In genomic region chr17:68461122-68461539, GRCh38 we compare ENCODE assay signal across 10 cellular contexts. TPM values are rescaled to one million over a fixed set of nuclear protein-coding genes. Genes with fewer than 3 reads are reported as not detected.
DNase-seq lines count a peak whose midpoint lies in the region; ATAC-seq, FAIRE-seq and TF ChIP-seq lines count a peak whose summit lies in the region.
"Had no signal": no experiment of that assay in that cellular context is flagged by ENCODE, and none has a peak within 500 bp of the region (broad histone marks: within the 10 kb centered on the region; RNA-seq: fewer than 3 reads in every experiment).

No MANE protein-coding gene starts in this region.

- H3K4me3 ChIP-seq in left ventricle myocardium inferior (no peak overlapping the region), K562 (no peak overlapping the region), thyroid gland (replicated peaks in 1 of 3) (no peak overlapping the region)

- CTCF ChIA-PET in K562 (lab: Yijun Ruan, JAX; ENCODE audit: low intra/inter-chr PET ratio): interaction anchor here (0.6 kb wide), 1 partner anchor 20 kb away, joined by 3 read pairs; no protein-coding TSS in a partner anchor

- FAIRE-seq in K562 (lab: Jason Lieb, UNC): no peak

- H4K20me1 ChIP-seq in K562 (replicated peaks; ENCODE audit: control insufficient read depth, insufficient read depth, low read length): no peaks in the 10 kb centered on the region

- peak overlapping the region; percentile 98 for H3K27ac ChIP-seq in left ventricle myocardium inferior (replicated peaks)
- no peak overlapping the region for H3K27ac ChIP-seq in K562 (ENCODE audit: extremely low read depth, low read depth, low read length)
- peak overlapping the region; percentile 75 to 83 (median 75) for H3K27ac ChIP-seq in thyroid gland

- in situ Hi-C loops in K562 (cut with MboI): loop anchor here (10.0 to 25.0 kb wide), 2 partner anchors 286 to 499 kb away; no protein-coding TSS in a partner anchor

- TF ChIP-seq POLR2A in K562 (conservative IDR thresholded peaks at IDR 0.05) (no peak), thyroid gland (IDR thresholded peaks at IDR 0.05) (no peak)

- intact Hi-C loops in left ventricle myocardium inferior (cut with micrococcal nuclease): no loop called here
- intact Hi-C loops in Right ventricle myocardium superior (cut with DNase I): loop anchor here (10.0 kb wide), 1 partner anchor 286 kb away; no protein-coding TSS in a partner anchor
- intact Hi-C loops in K562 (cut with micrococcal nuclease): loop anchor here (5.0 kb wide), 1 partner anchor 399 kb away; no protein-coding TSS in a partner anchor
- intact Hi-C loops in thyroid gland (cut with DNase I): loop anchor here (5.0 kb wide), 1 partner anchor 199 kb away; no protein-coding TSS in a partner anchor

- no peak for ATAC-seq in Right ventricle myocardium superior (ENCODE audit: poor library complexity)
- no peak for ATAC-seq in K562
- no peak for ATAC-seq in GM19023 (IDR thresholded peaks at IDR 0.05; ENCODE audit: unreplicated experiment)

- H3K9ac ChIP-seq in K562 (ENCODE audit: insufficient read depth in 1 of 2, low read depth in 2 of 2, low read length in 2 of 2): no peak overlapping the region

- WGBS in K562 (ENCODE audit: insufficient coverage, low coverage, missing lambda C conversion rate): 88% methylated on average over 1 of the region's 1 CpG
- 91 to 92% methylated on average over 1 of the region's 1 CpG for WGBS in thyroid gland, 2 donors

- TF ChIP-seq CTCF in left ventricle myocardium inferior (IDR thresholded peaks at IDR 0.05; ENCODE audit: borderline replicate concordance) (no peak), K562 (IDR thresholded peaks at IDR 0.05 in 2 of 3, conservative IDR thresholded peaks at IDR 0.05 in 1 of 3; ENCODE audit: insufficient read depth in 2 of 3, low read depth in 1 of 3, low read length in 3 of 3) (no peak), thyroid gland (IDR thresholded peaks at IDR 0.05) (no peak)

- H3K27me3 ChIP-seq in left ventricle myocardium inferior (ENCODE audit: low read depth) (no peaks in the 10 kb centered on the region), K562 (ENCODE audit: control insufficient read depth in 2 of 2, insufficient read depth in 2 of 2, low read length in 2 of 2) (no peaks in the 10 kb centered on the region), thyroid gland (no peaks in the 10 kb centered on the region)

- H3K9me3 ChIP-seq in left ventricle myocardium inferior (replicated peaks): no peaks in the 10 kb centered on the region
- no peaks in the 10 kb centered on the region for H3K9me3 ChIP-seq in K562 (replicated peaks; ENCODE audit: control insufficient read depth, insufficient read depth, low read depth, low read length)
- H3K9me3 ChIP-seq in thyroid gland: no peaks in the 10 kb centered on the region

- POLR2A ChIA-PET in K562 (lab: Yijun Ruan, JAX): interaction anchor here (0.6 kb wide), 1 partner anchor 407 kb away, joined by 3 read pairs; no protein-coding TSS in a partner anchor

- H3K4me1 ChIP-seq in left ventricle myocardium inferior (peaks cover 60% of the 10 kb centered on the region), K562 (replicated peaks in 1 of 2; ENCODE audit: control insufficient read depth in 2 of 2, insufficient read depth in 2 of 2, low read length in 2 of 2) (peaks cover 13 to 42% of the 10 kb centered on the region in 2 experiments), thyroid gland (peaks cover 28 to 39% of the 10 kb centered on the region in 2 donors)

- DNase-seq in left ventricle myocardium inferior (no peak), Right ventricle myocardium superior (no peak), NCI-H69 (lab: John Stamatoyannopoulos, UW) (peak; percentile 77), K562 (ENCODE audit: extremely low read depth in 1 of 4, low spot score in 3 of 4) (no peak), thyroid gland (no peak), NCI-H345 (lab: John Stamatoyannopoulos, UW) (no peak)
- no peak for DNase-seq in stimulated activated CD4-positive, alpha-beta T cell treated with anti-CD3 and anti-CD28 coated beads, Interleukin-4, amount 100 ng/mL, for 1 hour
- DNase-seq: midbrain, NCI-H446 had no signal

- H3K9me1 ChIP-seq in K562 (ENCODE audit: control insufficient read depth, insufficient read depth, low read length): no peaks in the 10 kb centered on the region

- no peaks in the 10 kb centered on the region for H3K79me2 ChIP-seq in K562 (ENCODE audit: control insufficient read depth, insufficient read depth, low read length)

- H3K4me2 ChIP-seq in K562 (ENCODE audit: insufficient read depth, low read length): no peak overlapping the region

- TF ChIP-seq EP300 in K562 (IDR thresholded peaks at IDR 0.05; ENCODE audit: low read length): peak; percentile 31; the same call in 1 of the 2 replicates

- BruUV-seq in K562 (replicated peaks; lab: Mats Ljungman, UMichigan): no TSS peak

- H2AFZ ChIP-seq in K562 (ENCODE audit: low read depth, low read length): peak overlapping the region; percentile 62

- H3K36me3 ChIP-seq in left ventricle myocardium inferior (no peaks in the 10 kb centered on the region), K562 (ENCODE audit: control insufficient read depth, insufficient read depth, low read length) (no peaks in the 10 kb centered on the region), thyroid gland (no peaks in the 10 kb centered on the region)

- 0 out of 4 replicates have a peak, but pooled peaks of 1 of the 2 experiments have one; percentile 8 for TF ChIP-seq RAD21 in K562 (CRISPR knock-in tag; conservative IDR thresholded peaks at IDR 0.05 in 1 of 2, IDR thresholded peaks at IDR 0.05 in 1 of 2)

TF ChIP-seq in K562, 482 proteins besides CTCF, POLR2A, EP300 and RAD21 (continues in another document):
- TF ChIP-seq ZNF668 (CRISPR knock-in tag; IDR thresholded peaks at IDR 0.05) (no peak), FOSL1 (tag; conservative IDR thresholded peaks at IDR 0.05) (0 out of 2 replicates have a peak, but pooled peaks have one; percentile 28), C11orf30 (IDR thresholded peaks at IDR 0.05; ENCODE audit: low read depth) (peak; percentile 88), HINFP (tag; conservative IDR thresholded peaks at IDR 0.05; ENCODE audit: low read depth) (no peak), SIN3B (IDR thresholded peaks at IDR 0.05; ENCODE audit: low read depth) (no peak), MCM7 (IDR thresholded peaks at IDR 0.05) (no peak)

RNA-seq across cellular contexts. Expression of gene WIPI1, which starts 3.8 kb away (rescaled TPM):
- total RNA-seq in left ventricle myocardium inferior: 89.9 TPM
- 63.7 TPM for total RNA-seq in Right ventricle myocardium superior
- 35.8 and 60.9 TPM in 2 replicates for total RNA-seq in K562 (2011; cell fraction: chromatin; rRNA removed; ENCODE audit: low replicate concordance)
- total RNA-seq in K562 (2011; cell fraction: nucleolus; rRNA removed): 25.4 and 31.2 TPM in 2 replicates
- 29.5 and 34.1 TPM in 2 replicates for total RNA-seq in K562 (2011; cell fraction: nucleoplasm; rRNA removed)
- total RNA-seq in K562 (2014; rRNA removed): 10.9 and 12.8 TPM in 2 replicates
- total RNA-seq in K562 (2014; rRNA removed; fragmentation: Illumina TruSeq; extraction: Trizol): 12.1 and 14.7 TPM in 2 replicates
- total RNA-seq in K562 (2015; rRNA removed; fragmentation: Illumina TruSeq; extraction: Trizol): 8.2 and 8.6 TPM in 2 replicates
- 11.8 and 13.2 TPM in 2 replicates for total RNA-seq in K562 (2021)
- polyA plus RNA-seq in K562 (2011; rRNA removed): 11.6 and 16.9 TPM in 2 replicates
- polyA plus RNA-seq in K562 (2011; cell fraction: cytosol; rRNA removed): 11.3 and 11.5 TPM in 2 replicates
- 13.7 and 16.1 TPM in 2 replicates for polyA plus RNA-seq in K562 (2011; cell fraction: nucleus; rRNA removed)
- 16.5 and 60.4 TPM in 2 replicates for polyA plus RNA-seq in K562 (2012)
- 15.6 and 15.9 TPM in 2 replicates for polyA plus RNA-seq in K562 (2014; fragmentation: Illumina TruSeq; extraction: Trizol)
- polyA plus RNA-seq in K562 (2014; fragmentation: Nextera tagmentation; extraction: Ambion mirVana): 1 to 10 TPM; 3.7 to 3.8 TPM
- polyA plus RNA-seq in K562 (2014; rRNA removed): 16.0 and 23.5 TPM in 2 replicates
- 11.4 and 16.7 TPM in 2 replicates for polyA minus RNA-seq in K562 (2011; rRNA and poly(A)+ RNA removed)
- 6.6 and 7.8 TPM in 2 replicates for polyA minus RNA-seq in K562 (2011; cell fraction: cytosol; rRNA and poly(A)+ RNA removed)
- polyA minus RNA-seq in K562 (2011; cell fraction: nucleus; rRNA and poly(A)+ RNA removed): 10.8 and 14.7 TPM in 2 replicates
- 10 to 100 TPM; 50.0 to 89.8 (median 78.4) TPM for total RNA-seq in thyroid gland

RNA-seq across cellular contexts. Expression of gene PRKAR1A, which starts 51.1 kb away (rescaled TPM):
- 733 TPM for total RNA-seq in left ventricle myocardium inferior
- 607 TPM for total RNA-seq in Right ventricle myocardium superior
- 46.4 and 78.7 TPM in 2 replicates for total RNA-seq in K562 (2011; cell fraction: chromatin; rRNA removed; ENCODE audit: low replicate concordance)
- 33.2 and 34.7 TPM in 2 replicates for total RNA-seq in K562 (2011; cell fraction: nucleolus; rRNA removed)
- 52.1 and 66.6 TPM in 2 replicates for total RNA-seq in K562 (2011; cell fraction: nucleoplasm; rRNA removed)
- 58.9 and 67.5 TPM in 2 replicates for total RNA-seq in K562 (2014; rRNA removed)
- 69.2 and 85.5 TPM in 2 replicates for total RNA-seq in K562 (2014; rRNA removed; fragmentation: Illumina TruSeq; extraction: Trizol)
- total RNA-seq in K562 (2015; rRNA removed; fragmentation: Illumina TruSeq; extraction: Trizol): 69.4 and 70.5 TPM in 2 replicates
- 83.4 and 87.2 TPM in 2 replicates for total RNA-seq in K562 (2021)
- 67.3 and 95.6 TPM in 2 replicates for polyA plus RNA-seq in K562 (2011; rRNA removed)
- 40.0 and 44.9 TPM in 2 replicates for polyA plus RNA-seq in K562 (2011; cell fraction: cytosol; rRNA removed)
- 65.4 and 66.4 TPM in 2 replicates for polyA plus RNA-seq in K562 (2011; cell fraction: nucleus; rRNA removed)
- 63.3 and 108 TPM in 2 replicates for polyA plus RNA-seq in K562 (2012)
- polyA plus RNA-seq in K562 (2014; fragmentation: Illumina TruSeq; extraction: Trizol): 58.2 and 58.3 TPM in 2 replicates
- polyA plus RNA-seq in K562 (2014; fragmentation: Nextera tagmentation; extraction: Ambion mirVana): 10 to 100 TPM; 15.0 to 16.3 TPM
- 56.0 and 73.0 TPM in 2 replicates for polyA plus RNA-seq in K562 (2014; rRNA removed)
- polyA minus RNA-seq in K562 (2011; rRNA and poly(A)+ RNA removed): 140 and 184 TPM in 2 replicates
- 105 and 124 TPM in 2 replicates for polyA minus RNA-seq in K562 (2011; cell fraction: cytosol; rRNA and poly(A)+ RNA removed)
- polyA minus RNA-seq in K562 (2011; cell fraction: nucleus; rRNA and poly(A)+ RNA removed): 57.4 and 90.2 TPM in 2 replicates
- total RNA-seq in thyroid gland: 100 to 1,000 TPM; 367 to 431 (median 417) TPM
